Comparison of ENCODE assay signal across 29 cellular contexts in the genomic region with DNA sequence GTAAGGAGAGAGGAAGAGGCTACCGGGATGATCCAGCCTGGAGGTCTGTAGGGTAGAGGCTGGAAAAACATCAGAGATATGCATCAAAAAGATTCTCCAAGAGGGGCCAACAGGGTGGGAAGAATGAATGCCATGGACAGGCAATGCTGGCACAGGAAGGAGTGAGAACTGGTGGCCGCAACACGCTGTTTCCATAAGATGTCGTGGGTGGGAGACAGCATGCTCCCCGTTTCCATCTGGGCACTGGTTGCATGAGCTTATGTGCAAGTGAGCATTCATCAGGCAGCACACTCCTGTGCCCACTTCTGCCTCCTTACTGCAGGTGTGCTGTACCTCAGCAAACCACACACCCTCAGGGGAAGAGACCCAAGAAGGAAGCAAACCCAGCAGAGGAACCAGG. TPM values are rescaled to one million over a fixed set of nuclear protein-coding genes. Genes with fewer than 3 reads are reported as not detected.
"Had no signal": no experiment of that assay in that cellular context is flagged by ENCODE, and none has a peak within 500 bp of the region (broad histone marks: within the 10 kb centered on the region; RNA-seq: fewer than 3 reads in every experiment).

No MANE protein-coding gene starts in this region.

- H3K27ac ChIP-seq: body of pancreas, breast epithelium, KMS-11, SJCRH30, SK-N-MC, WERI-Rb-1 had no signal

- H3K4me3 ChIP-seq: body of pancreas, breast epithelium, SJCRH30, SK-N-MC had no signal

- H3K36me3 Mint-ChIP-seq: activated naive CD4-positive, alpha-beta T cell treated with anti-CD3 and anti-CD28 coated beads, Interleukin-2, amount 50 U/mL, for 24 hours had no signal

- H3K4me2 ChIP-seq: KMS-11 had no signal

- H3K27ac Mint-ChIP-seq: activated CD4-positive, alpha-beta T cell treated with anti-CD3 and anti-CD28 coated beads, Interleukin-2, amount 10 ng/mL, durations not matched to agents 24 days and 14 days; activated CD8-positive, alpha-beta T cell treated with anti-CD3 and anti-CD28 coated beads for 36 hours; activated naive CD4-positive, alpha-beta T cell treated with anti-CD3 and anti-CD28 coated beads, Interleukin-2, amount 50 U/mL, for 24 hours; activated naive CD8-positive, alpha-beta T cell treated with anti-CD3 and anti-CD28 coated beads, Interleukin-2, amount 10 ng/mL, durations not matched to agents 7 days and 5 days; activated T-cell treated with anti-CD3 and anti-CD28 coated beads, Interleukin-2, amount 50 U/mL, for 72 hours; activated T-helper 17 cell treated with anti-CD3 and anti-CD28 coated beads, Interleukin-2, amount 50 U/mL, for 72 hours had no signal

- H3K4me1 Mint-ChIP-seq: activated CD4-positive, alpha-beta T cell treated with anti-CD3 and anti-CD28 coated beads, Interleukin-2, amount 10 ng/mL, durations not matched to agents 24 days and 14 days; activated naive CD4-positive, alpha-beta T cell treated with anti-CD3 and anti-CD28 coated beads, Interleukin-2, amount 50 U/mL, for 24 hours; activated naive CD8-positive, alpha-beta T cell treated with anti-CD3 and anti-CD28 coated beads, Interleukin-2, amount 10 ng/mL, durations not matched to agents 7 days and 5 days; activated T-helper 17 cell treated with anti-CD3 and anti-CD28 coated beads, Interleukin-2, amount 50 U/mL, for 72 hours had no signal

- H3K27me3 ChIP-seq: body of pancreas, breast epithelium, SJCRH30 had no signal

- H3K27me3 Mint-ChIP-seq: activated CD4-positive, alpha-beta T cell treated with anti-CD3 and anti-CD28 coated beads, Interleukin-2, amount 10 ng/mL, durations not matched to agents 24 days and 14 days; activated CD8-positive, alpha-beta T cell treated with anti-CD3 and anti-CD28 coated beads for 36 hours; activated naive CD8-positive, alpha-beta T cell treated with anti-CD3 and anti-CD28 coated beads, Interleukin-2, amount 10 ng/mL, durations not matched to agents 7 days and 5 days; activated T-helper 17 cell treated with anti-CD3 and anti-CD28 coated beads, Interleukin-2, amount 50 U/mL, for 72 hours had no signal

- H3K4me1 ChIP-seq: body of pancreas, breast epithelium, SJCRH30 had no signal

- H3K4me3 Mint-ChIP-seq: activated CD4-positive, alpha-beta T cell treated with anti-CD3 and anti-CD28 coated beads, Interleukin-2, amount 10 ng/mL, durations not matched to agents 24 days and 14 days; activated CD8-positive, alpha-beta T cell treated with anti-CD3 and anti-CD28 coated beads for 36 hours; activated naive CD4-positive, alpha-beta T cell treated with anti-CD3 and anti-CD28 coated beads, Interleukin-2, amount 50 U/mL, for 24 hours; activated naive CD8-positive, alpha-beta T cell treated with anti-CD3 and anti-CD28 coated beads, Interleukin-2, amount 10 ng/mL, durations not matched to agents 7 days and 5 days; activated T-cell treated with anti-CD3 and anti-CD28 coated beads, Interleukin-2, amount 50 U/mL, for 72 hours; activated T-helper 17 cell treated with anti-CD3 and anti-CD28 coated beads, Interleukin-2, amount 50 U/mL, for 72 hours had no signal

- DNase-seq: activated CD4-positive, alpha-beta T cell treated with anti-CD3 and anti-CD28 coated beads, Interleukin-2, amount 10 ng/mL, durations not matched to agents 24 days and 14 days; activated CD4-positive, alpha-beta T cell treated with anti-CD3 and anti-CD28 coated beads, Interleukin-2, amount 50 U/mL, for 4 hours; activated CD8-positive, alpha-beta T cell treated with anti-CD3 and anti-CD28 coated beads for 36 hours; activated gamma-delta T cell; activated naive CD4-positive, alpha-beta T cell treated with Interleukin-2 at 50 U/mL for 16 hours; activated naive CD8-positive, alpha-beta T cell treated with anti-CD3 and anti-CD28 coated beads, Interleukin-2, amount 10 ng/mL, durations not matched to agents 7 days and 5 days; activated T-cell treated with anti-CD3 and anti-CD28 coated beads, Interleukin-2, amount 50 U/mL, for 1 hour; activated T-cell treated with anti-CD3 and anti-CD28 coated beads, Interleukin-2, amount 50 U/mL, for 72 hours; body of pancreas; NCI-H1105; NCI-H1417 treated with DMSO at 0.1 percent for 48 hours; NCI-H1694; NCI-H1930; NCI-H2081 treated with DMSO at 0.1 percent for 48 hours; NCI-H345; NCI-H524 treated with DMSO at 0.1 percent for 48 hours; SHP77; SJCRH30; T1000; WERI-Rb-1 had no signal

- H3K9me3 ChIP-seq: body of pancreas, breast epithelium, SJCRH30 had no signal

- H3K9ac ChIP-seq: KMS-11 had no signal

- H3K36me3 ChIP-seq: breast epithelium, SJCRH30, WERI-Rb-1 had no signal

RNA-seq across cellular contexts. Expression of a gene that starts 59.4 kb away (rescaled TPM):
- total RNA-seq: activated CD4-positive, alpha-beta T cell treated with anti-CD3 and anti-CD28 coated beads, Interleukin-2, amount 10 ng/mL, durations not matched to agents 24 days and 14 days; activated CD8-positive, alpha-beta memory T cell treated with anti-CD3 and anti-CD28 coated beads for 36 hours; activated naive CD8-positive, alpha-beta T cell treated with anti-CD3 and anti-CD28 coated beads, Interleukin-2, amount 10 ng/mL, durations not matched to agents 7 days and 5 days; MCF 10A; T-helper 1 cell treated with Interleukin-12 subunit alpha and Interleukin-12 subunit beta and Interleukin-4 antibody, amounts not matched to agents 30 ng/mL and 1 ng/mL, for 36 hours; T-helper 2 cell treated with Interferon-gamma antibody and Interleukin-4, amounts not matched to agents 100 ng/mL and 5 ng/mL, for 36 hours had no signal
